Comparison of ENCODE assay signal across 7 cellular contexts in the genomic region with DNA sequence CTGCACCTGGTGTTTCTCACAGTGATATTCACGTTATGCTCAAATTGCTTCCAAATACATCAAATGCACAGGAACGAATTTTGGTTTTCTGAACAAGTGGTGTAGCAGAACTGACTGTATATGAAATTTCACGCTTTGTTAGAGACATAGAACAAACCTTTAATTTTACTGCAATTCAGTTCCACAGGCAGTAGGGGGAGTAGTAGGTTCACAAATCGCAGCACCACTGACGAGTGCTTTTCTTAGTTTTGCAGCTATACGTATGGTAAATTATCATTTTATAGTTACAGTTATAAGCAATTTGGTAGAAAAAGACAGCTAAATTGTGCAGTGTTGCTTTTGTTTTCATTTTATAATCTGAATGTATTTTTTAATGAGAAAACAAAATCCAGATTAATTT.
DNase-seq lines count a peak whose midpoint lies in the region.

No MANE protein-coding gene starts in this region.

- DNase-seq in GM03348 (ENCODE audit: low spot score) (peak; percentile 26), H7 (peak; percentile 41), NCI-H446 treated with DMSO at 0.1 percent for 48 hours (lab: John Stamatoyannopoulos, UW) (peak; percentile 0), dermis blood vessel endothelial cell (peak; percentile 62), renal cortical epithelial cell (ENCODE audit: low read depth) (peak; percentile 38), activated gamma-delta T cell treated with Interleukin-2 at 50 U/mL for 16 hours (no peak), NCI-H226 (no peak)

- no peak overlapping the region for H3K4me3 ChIP-seq in H7 (ENCODE audit: insufficient read depth, low read depth, low read length)

- H3K27me3 ChIP-seq in H7 (ENCODE audit: control insufficient read depth, insufficient read depth, low read length) = no peaks in the 10 kb centered on the region

- H3K36me3 ChIP-seq in H7 (replicated peaks; ENCODE audit: control insufficient read depth, insufficient read depth, low read length) = no peaks in the 10 kb centered on the region

Comparison
In these comparisons a context has a peak if more than half of its experiments do, and no peak if none do; other contexts are left out.
1. DNase-seq: peak in GM03348 (single experiment), H7 (single experiment), NCI-H446 treated with DMSO at 0.1 percent for 48 hours (single experiment), dermis blood vessel endothelial cell (single experiment) and renal cortical epithelial cell (single experiment); none in activated gamma-delta T cell treated with Interleukin-2 at 50 U/mL for 16 hours (single experiment) and NCI-H226 (single experiment).